In the genomic region with DNA sequence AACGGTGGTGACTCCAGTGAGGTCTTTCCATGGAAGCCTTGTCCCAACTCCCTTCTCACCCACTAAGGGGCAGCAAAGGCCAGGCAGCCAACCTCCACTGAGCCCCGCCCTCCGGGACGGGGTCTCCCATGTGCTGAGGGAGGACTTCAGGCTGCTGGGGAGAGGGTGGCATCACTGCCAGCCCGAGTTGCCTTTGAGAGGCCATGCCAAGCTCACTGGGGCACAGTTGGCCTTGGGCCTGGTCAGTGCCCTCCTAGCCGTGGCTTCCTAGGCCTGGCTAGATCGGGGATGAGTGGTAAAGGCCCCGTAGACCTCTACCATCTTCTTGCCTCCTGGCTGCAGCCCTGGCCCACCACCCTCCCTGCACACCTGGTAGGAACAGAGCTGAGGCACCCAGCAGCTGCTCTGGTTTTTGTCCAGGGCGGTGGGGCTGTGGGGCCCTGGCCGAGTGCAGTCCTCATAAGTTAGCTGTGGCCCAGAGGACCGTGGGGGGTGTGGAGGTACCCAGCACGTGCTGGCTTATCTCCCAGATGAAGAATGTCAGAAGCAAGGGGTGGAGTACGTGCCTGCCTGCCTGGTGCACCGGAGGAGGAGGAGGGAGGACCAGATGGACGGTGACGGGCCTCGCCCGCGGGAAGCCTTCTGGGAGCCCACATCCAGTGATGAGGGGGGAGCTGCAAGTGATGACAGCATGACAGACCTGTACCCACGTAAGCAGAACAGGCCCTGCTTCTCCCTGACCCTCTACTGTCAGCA, we compare ENCODE assay signal across 6 cellular contexts. TPM values are rescaled to one million over a fixed set of nuclear protein-coding genes. Genes with fewer than 3 reads are reported as not detected.
DNase-seq lines count a peak whose midpoint lies in the region; ATAC-seq and TF ChIP-seq lines count a peak whose summit lies in the region.

No MANE protein-coding gene starts in this region.

- no peak overlapping the region for H3K4me2 ChIP-seq in SK-N-SH

- WGBS in SK-N-SH (ENCODE audit: low lambda C conversion rate), result 72% methylated on average over 18 of the region's 20 CpGs
- 71 to 82% (median 73%) methylated on average over 13 to 20 of the region's 20 CpGs for WGBS in spleen, 5 donors

- H3K9me3 ChIP-seq in SK-N-SH (no peaks in the 10 kb centered on the region), spleen (no peaks in the 10 kb centered on the region)

- intact Hi-C loops in spleen (cut with DNase I; ENCODE audit: low total_unique reads), result no loop called here

- POLR2A ChIA-PET in SK-N-SH (lab: Yijun Ruan, JAX), result interaction anchor here (1.2 kb wide), 1 partner anchor 12 kb away, joined by 4 read pairs; a partner anchor contains a TSS

- peaks cover 25% of the 10 kb centered on the region; the same call in 1 of the 2 replicates for H4K20me1 ChIP-seq in SK-N-SH (ENCODE audit: insufficient read depth)

- H3K36me3 ChIP-seq in GM06990 (ENCODE audit: control insufficient read depth, insufficient read depth, low read length) (peaks cover 34% of the 10 kb centered on the region), SK-N-SH (replicated peaks in 1 of 2; ENCODE audit: control insufficient read depth in 1 of 2, insufficient read depth in 2 of 2, low read length in 1 of 2) (peaks cover 12 to 52% of the 10 kb centered on the region in 2 experiments), spleen (peaks cover 0 to 72% (median 51%) of the 10 kb centered on the region in 6 donors)

- TF ChIP-seq CTCF in GM06990 (IDR thresholded peaks at IDR 0.05; ENCODE audit: insufficient read depth, low read length, poor library complexity, severe bottlenecking) (peak; percentile 17), SK-N-SH (IDR thresholded peaks at IDR 0.05) (peak; percentile 36), spleen (IDR thresholded peaks at IDR 0.05 in 8 of 11, conservative IDR thresholded peaks at IDR 0.05 in 3 of 11) (peak in 1 of 11 experiments; percentile 24)

- TF ChIP-seq RAD21 in SK-N-SH (IDR thresholded peaks at IDR 0.05; ENCODE audit: low read length), result peak; percentile 64

- no peaks in the 10 kb centered on the region for H3K9me2 ChIP-seq in SK-N-SH

- no peak for DNase-seq in GM06990 (ENCODE audit: extremely low read depth, insufficient read length)
- DNase-seq in SK-N-SH, result peak; percentile 74
- DNase-seq in left lobe of liver (ENCODE audit: low spot score), result no peak
- DNase-seq in spleen, result no peak

- H3K4me1 ChIP-seq in SK-N-SH (ENCODE audit: control insufficient read depth in 1 of 2, insufficient read depth in 2 of 2, low read depth in 1 of 2, low read length in 1 of 2) (peaks cover 13 to 29% of the 10 kb centered on the region in 2 experiments; a peak in 2 of 4 replicates), spleen (peaks cover 19 to 72% (median 45%) of the 10 kb centered on the region in 6 donors)

- TF ChIP-seq POLR2A in spleen (IDR thresholded peaks at IDR 0.05), result no peak

- H3F3A ChIP-seq in SK-N-SH (replicated peaks; ENCODE audit: insufficient read depth), result peaks cover 24% of the 10 kb centered on the region

- CTCF ChIA-PET in SK-N-SH (lab: Yijun Ruan, JAX), result interaction anchor here (0.8 to 3.3 kb wide), 7 partner anchors 16 to 126 kb away, joined by 3 to 19 read pairs (median 4); no protein-coding TSS in a partner anchor

- H3K9ac ChIP-seq in SK-N-SH, result no peak overlapping the region

- no peak overlapping the region for H3K4me3 ChIP-seq in GM06990 (replicated peaks; ENCODE audit: low read depth, low read length)
- H3K4me3 ChIP-seq in SK-N-SH (ENCODE audit: low read depth in 2 of 2, low read length in 1 of 2), result no peak overlapping the region
- H3K4me3 ChIP-seq in spleen, result no peak overlapping the region

- no peak overlapping the region for H2AFZ ChIP-seq in SK-N-SH (ENCODE audit: low read depth)

- no peak for TF ChIP-seq EP300 in SK-N-SH (IDR thresholded peaks at IDR 0.05; ENCODE audit: borderline replicate concordance in 1 of 2, low read depth in 1 of 2, low read length in 1 of 2)

- H3K27me3 ChIP-seq in GM06990 (replicated peaks; ENCODE audit: control insufficient read depth, insufficient read depth, low read length), result no peaks in the 10 kb centered on the region
- no peaks in the 10 kb centered on the region for H3K27me3 ChIP-seq in SK-N-SH (ENCODE audit: insufficient read depth)
- no peaks in the 10 kb centered on the region for H3K27me3 ChIP-seq in spleen (replicated peaks in 1 of 7)

- H3K79me2 ChIP-seq in SK-N-SH (ENCODE audit: insufficient read depth), result peaks cover 60% of the 10 kb centered on the region

- H3K27ac ChIP-seq in SK-N-SH (ENCODE audit: low read depth in 2 of 2, low read length in 1 of 2) (no peak overlapping the region; a peak in 1 of 4 replicates), spleen (peak overlapping the region in 2 of 8 donors; percentile 21 to 91)

- ATAC-seq in left lobe of liver (peak; percentile 21), HG03520 (IDR thresholded peaks at IDR 0.05; ENCODE audit: unreplicated experiment) (no peak), GM21526 (IDR thresholded peaks at IDR 0.05; ENCODE audit: low FRiP score, unreplicated experiment) (no peak)

TF ChIP-seq in SK-N-SH, 30 proteins besides CTCF, POLR2A, EP300 and RAD21:
- TF ChIP-seq RCOR1 (IDR thresholded peaks at IDR 0.05; ENCODE audit: low read length), result no peak
- TF ChIP-seq SMC3 (IDR thresholded peaks at IDR 0.05; ENCODE audit: low read depth, low read length), result peak; percentile 35; the same call in 1 of the 2 replicates
- TF ChIP-seq RXRA (IDR thresholded peaks at IDR 0.05; ENCODE audit: borderline replicate concordance, low read depth), result no peak
- TF ChIP-seq, protein P1, sequence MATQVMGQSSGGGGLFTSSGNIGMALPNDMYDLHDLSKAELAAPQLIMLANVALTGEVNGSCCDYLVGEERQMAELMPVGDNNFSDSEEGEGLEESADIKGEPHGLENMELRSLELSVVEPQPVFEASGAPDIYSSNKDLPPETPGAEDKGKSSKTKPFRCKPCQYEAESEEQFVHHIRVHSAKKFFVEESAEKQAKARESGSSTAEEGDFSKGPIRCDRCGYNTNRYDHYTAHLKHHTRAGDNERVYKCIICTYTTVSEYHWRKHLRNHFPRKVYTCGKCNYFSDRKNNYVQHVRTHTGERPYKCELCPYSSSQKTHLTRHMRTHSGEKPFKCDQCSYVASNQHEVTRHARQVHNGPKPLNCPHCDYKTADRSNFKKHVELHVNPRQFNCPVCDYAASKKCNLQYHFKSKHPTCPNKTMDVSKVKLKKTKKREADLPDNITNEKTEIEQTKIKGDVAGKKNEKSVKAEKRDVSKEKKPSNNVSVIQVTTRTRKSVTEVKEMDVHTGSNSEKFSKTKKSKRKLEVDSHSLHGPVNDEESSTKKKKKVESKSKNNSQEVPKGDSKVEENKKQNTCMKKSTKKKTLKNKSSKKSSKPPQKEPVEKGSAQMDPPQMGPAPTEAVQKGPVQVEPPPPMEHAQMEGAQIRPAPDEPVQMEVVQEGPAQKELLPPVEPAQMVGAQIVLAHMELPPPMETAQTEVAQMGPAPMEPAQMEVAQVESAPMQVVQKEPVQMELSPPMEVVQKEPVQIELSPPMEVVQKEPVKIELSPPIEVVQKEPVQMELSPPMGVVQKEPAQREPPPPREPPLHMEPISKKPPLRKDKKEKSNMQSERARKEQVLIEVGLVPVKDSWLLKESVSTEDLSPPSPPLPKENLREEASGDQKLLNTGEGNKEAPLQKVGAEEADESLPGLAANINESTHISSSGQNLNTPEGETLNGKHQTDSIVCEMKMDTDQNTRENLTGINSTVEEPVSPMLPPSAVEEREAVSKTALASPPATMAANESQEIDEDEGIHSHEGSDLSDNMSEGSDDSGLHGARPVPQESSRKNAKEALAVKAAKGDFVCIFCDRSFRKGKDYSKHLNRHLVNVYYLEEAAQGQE (IDR thresholded peaks at IDR 0.05; ENCODE audit: low read depth, low read length), result no peak
- TF ChIP-seq, protein P2, sequence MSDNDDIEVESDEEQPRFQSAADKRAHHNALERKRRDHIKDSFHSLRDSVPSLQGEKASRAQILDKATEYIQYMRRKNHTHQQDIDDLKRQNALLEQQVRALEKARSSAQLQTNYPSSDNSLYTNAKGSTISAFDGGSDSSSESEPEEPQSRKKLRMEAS (IDR thresholded peaks at IDR 0.05; ENCODE audit: low read depth), result no peak
- TF ChIP-seq NRF1 (IDR thresholded peaks at IDR 0.05; ENCODE audit: low read depth, low read length), result no peak

RNA-seq across cellular contexts. Expression of a gene that starts 3.2 kb away (rescaled TPM):
- polyA plus RNA-seq in SK-N-SH (2012; rRNA removed) (35.7 and 46.8 TPM in 2 replicates), spleen (10 to 100 TPM; 31.4 to 32.6 (median 31.5) TPM)
- polyA plus RNA-seq in SK-N-SH (2012; cell fraction: cytosol; rRNA removed), result 43.6 and 46.4 TPM in 2 replicates
- 18.4 and 29.1 TPM in 2 replicates for polyA plus RNA-seq in SK-N-SH (2012; cell fraction: nucleus; rRNA removed)
- total RNA-seq in left lobe of liver (9.0 TPM), spleen (10 to 100 TPM in 5 of 7 donors, 1 to 10 TPM in 2; 6.5 to 19.9 (median 12.4) TPM)

RNA-seq across cellular contexts. Expression of a gene that starts 3.3 kb away (rescaled TPM):
- polyA plus RNA-seq in SK-N-SH (2012; rRNA removed), result 97.9 and 103 TPM in 2 replicates
- polyA plus RNA-seq in SK-N-SH (2012; cell fraction: cytosol; rRNA removed), result 88.7 and 93.3 TPM in 2 replicates
- polyA plus RNA-seq in SK-N-SH (2012; cell fraction: nucleus; rRNA removed), result 110 and 112 TPM in 2 replicates
- 59.9 TPM for total RNA-seq in left lobe of liver
- total RNA-seq in spleen, result 10 to 100 TPM; 31.4 to 37.7 (median 35.6) TPM
- 10 to 100 TPM; 72.0 to 75.6 (median 72.5) TPM for polyA plus RNA-seq in spleen

RNA-seq across cellular contexts. Expression of a gene that starts 11.6 kb away (rescaled TPM):
- polyA plus RNA-seq in SK-N-SH (2012; rRNA removed), result 3,936 and 4,121 TPM in 2 replicates
- 3,968 and 4,002 TPM in 2 replicates for polyA plus RNA-seq in SK-N-SH (2012; cell fraction: cytosol; rRNA removed)
- 1,782 and 2,085 TPM in 2 replicates for polyA plus RNA-seq in SK-N-SH (2012; cell fraction: nucleus; rRNA removed)
- 609 TPM for total RNA-seq in left lobe of liver
- 1,000 to 10,000 TPM; 1,381 to 1,842 (median 1,641) TPM for total RNA-seq in spleen
- polyA plus RNA-seq in spleen, result 1,000 to 10,000 TPM; 3,611 to 6,342 (median 5,850) TPM

RNA-seq across cellular contexts. Expression of a gene that starts 11.7 kb away (rescaled TPM):
- polyA plus RNA-seq in SK-N-SH (2012; rRNA removed) (23.0 and 27.9 TPM in 2 replicates), spleen (10 to 100 TPM; 13.3 to 23.1 (median 18.8) TPM)
- polyA plus RNA-seq in SK-N-SH (2012; cell fraction: cytosol; rRNA removed), result 9.9 and 15.3 TPM in 2 replicates
- polyA plus RNA-seq in SK-N-SH (2012; cell fraction: nucleus; rRNA removed), result 62.6 and 75.5 TPM in 2 replicates
- total RNA-seq in left lobe of liver (10.3 TPM), spleen (10 to 100 TPM; 26.4 to 33.7 (median 30.0) TPM)

RNA-seq across cellular contexts. Expression of a gene that starts 16.3 kb away (rescaled TPM):
- polyA plus RNA-seq in SK-N-SH (2012; rRNA removed) (156 and 165 TPM in 2 replicates), spleen (10 to 100 TPM; 21.9 to 50.7 (median 29.7) TPM)
- polyA plus RNA-seq in SK-N-SH (2012; cell fraction: cytosol; rRNA removed), result 129 and 166 TPM in 2 replicates
- polyA plus RNA-seq in SK-N-SH (2012; cell fraction: nucleus; rRNA removed), result 98.0 and 123 TPM in 2 replicates
- total RNA-seq in left lobe of liver (225 TPM), spleen (100 to 1,000 TPM in 3 of 7 donors, 10 to 100 TPM in 4; 82.6 to 115 (median 92.1) TPM)
